17 cellular contexts compared by ENCODE assay signal in genomic region chr20:48163521-48163920, GRCh38.
A peak's percentile ranks its signal among the peaks of the same experiment; 100 is the strongest.
DNase-seq lines count a peak whose midpoint lies in the region; TF ChIP-seq lines count a peak whose summit lies in the region.
"Had no signal": no experiment of that assay in that cellular context is flagged by ENCODE, and none has a peak within 500 bp of the region (broad histone marks: within the 10 kb centered on the region; RNA-seq: fewer than 3 reads in every experiment).

No MANE protein-coding gene starts in this region.

- POLR2A ChIA-PET in RWPE1 (lab: Yijun Ruan, JAX; ENCODE audit: low non-redundant PET): no interaction called here

- H3K27ac ChIP-seq in RWPE1 (peak overlapping the region; percentile 43), osteoblast (ENCODE audit: low read depth, low read length) (no peak overlapping the region)
- H3K27ac ChIP-seq: BLaER1 treated with 17β-estradiol and CSF1 and Interleukin-3, amounts not matched to agents 10 nM and 100 nM; HL-60 had no signal

- no peaks in the 10 kb centered on the region for H3K9me3 ChIP-seq in osteoblast (ENCODE audit: low read depth, low read length)
- H3K9me3 ChIP-seq: BLaER1 treated with 17β-estradiol and CSF1 and Interleukin-3, amounts not matched to agents 10 nM and 100 nM had no signal

- H3K4me1 ChIP-seq in osteoblast (ENCODE audit: insufficient read depth, low read length): no peaks in the 10 kb centered on the region

- CTCF ChIA-PET in RWPE1 (lab: Yijun Ruan, JAX): interaction anchor here (1.3 kb wide), 1 partner anchor 29 kb away, joined by 3 read pairs; no protein-coding TSS in a partner anchor

- no peak overlapping the region for H2AFZ ChIP-seq in osteoblast (ENCODE audit: low read length)

- H4K20me1 ChIP-seq in osteoblast (ENCODE audit: insufficient read depth, low read length): no peaks in the 10 kb centered on the region
- H4K20me1 ChIP-seq: BLaER1 treated with 17β-estradiol and CSF1 and Interleukin-3, amounts not matched to agents 10 nM and 100 nM had no signal

- no peak overlapping the region for H3K4me3 ChIP-seq in osteoblast (ENCODE audit: insufficient read depth, low read length)
- H3K4me3 ChIP-seq: BLaER1 treated with 17β-estradiol and CSF1 and Interleukin-3, amounts not matched to agents 10 nM and 100 nM had no signal

- no peaks in the 10 kb centered on the region for H3K79me2 ChIP-seq in osteoblast (ENCODE audit: insufficient read depth, low read length)

- DNase-seq in SIG-M5 treated with dmso at 0.1 percent for 504 hours (lab: John Stamatoyannopoulos, UW; ENCODE audit: unreplicated experiment): peak; percentile 51
- no peak for DNase-seq in SIG-M5 (lab: John Stamatoyannopoulos, UW)
- peak; percentile 87 for DNase-seq in NCI-H345 (lab: John Stamatoyannopoulos, UW)
- no peak for DNase-seq in RWPE1 (ENCODE audit: low spot score)
- peak; percentile 58 for DNase-seq in osteoblast (ENCODE audit: insufficient read length, low spot score, missing footprints)
- no peak for DNase-seq in DMS53 (lab: John Stamatoyannopoulos, UW)
- no peak for DNase-seq in NOMO-1 treated with dmso at 0.1 percent for 144 hours (lab: John Stamatoyannopoulos, UW; ENCODE audit: unreplicated experiment)
- no peak for DNase-seq in NAMALWA (ENCODE audit: low spot score)
- DNase-seq: ACHN; Calu3; CD4-positive, CD25-positive, alpha-beta regulatory T cell; DMS 273 treated with DMSO at 0.1 percent for 48 hours; DMS79; HCEC 1CT; HFFc6 had no signal

- H3K4me2 ChIP-seq in osteoblast (ENCODE audit: insufficient read depth, low read length): no peak overlapping the region
- H3K4me2 ChIP-seq: BLaER1 treated with 17β-estradiol and CSF1 and Interleukin-3, amounts not matched to agents 10 nM and 100 nM had no signal

- TF ChIP-seq CTCF in RWPE1 (conservative IDR thresholded peaks at IDR 0.05; ENCODE audit: low read depth) (no peak), osteoblast (IDR thresholded peaks at IDR 0.05; ENCODE audit: extremely low read depth, low read depth, low read length) (no peak)

- no peaks in the 10 kb centered on the region for H3K36me3 ChIP-seq in osteoblast (ENCODE audit: insufficient read depth, low read length)
- H3K36me3 ChIP-seq: BLaER1 treated with 17β-estradiol and CSF1 and Interleukin-3, amounts not matched to agents 10 nM and 100 nM had no signal

- peaks cover 46% of the 10 kb centered on the region for H3K27me3 ChIP-seq in osteoblast (ENCODE audit: insufficient read depth, low read length)
- H3K27me3 ChIP-seq: BLaER1 treated with 17β-estradiol and CSF1 and Interleukin-3, amounts not matched to agents 10 nM and 100 nM had no signal

Comparison
In these comparisons a context has a peak if more than half of its experiments do, and no peak if none do; other contexts are left out.
1. DNase-seq: peak in SIG-M5 treated with dmso at 0.1 percent for 504 hours (single experiment), NCI-H345 (single experiment) and osteoblast (single experiment); none in SIG-M5 (single experiment), RWPE1 (single experiment), DMS53 (single experiment), NOMO-1 treated with dmso at 0.1 percent for 144 hours (single experiment) and NAMALWA (single experiment).